In genomic region chr16:2214721-2214970, GRCh38 we compare ENCODE assay signal across 8 cellular contexts. TPM values are rescaled to one million over a fixed set of nuclear protein-coding genes. Genes with fewer than 3 reads are reported as not detected.
A peak's percentile ranks its signal among the peaks of the same experiment; 100 is the strongest.
DNase-seq lines count a peak whose midpoint lies in the region; ATAC-seq and TF ChIP-seq lines count a peak whose summit lies in the region.

TSS of gene PGP (minus strand) at chr16:2214840. CDS start at chr16:2214777, 63 bp downstream.

- TF ChIP-seq CTCF in ascending aorta (IDR thresholded peaks at IDR 0.05) (no peak), stomach (IDR thresholded peaks at IDR 0.05) (no peak)

- TF ChIP-seq POLR2A in stomach (IDR thresholded peaks at IDR 0.05), result no peak

- H3K4me1 Mint-ChIP-seq in activated CD4-positive, alpha-beta T cell treated with anti-CD3 and anti-CD28 coated beads for 36 hours, result peaks cover 18% of the 10 kb centered on the region
- peaks cover 13 to 18% of the 10 kb centered on the region in 2 donors for H3K4me1 Mint-ChIP-seq in immature natural killer cell

- 0 to 1% (median 0%) methylated on average over 4 to 47 of the region's 47 CpGs for WGBS in stomach, 5 donors

- CTCF ChIA-PET in activated CD4-positive, alpha-beta T cell treated with anti-CD3 and anti-CD28 coated beads for 36 hours (lab: Charles Lee), result interaction anchor here (0.6 to 1.4 kb wide), 5 partner anchors 11 to 1529 kb away, joined by 3 to 5 read pairs (median 4); no protein-coding TSS in a partner anchor

- DNase-seq in activated CD4-positive, alpha-beta T cell treated with anti-CD3 and anti-CD28 coated beads for 36 hours, result no peak
- DNase-seq in activated CD4-positive, alpha-beta T cell treated with anti-CD3 and anti-CD28 coated beads, Interleukin-2, amount 50 U/mL, for 48 hours, result no peak
- no peak for DNase-seq in ascending aorta (ENCODE audit: low spot score in 2 of 2)
- no peak for DNase-seq in immature natural killer cell
- no peak for DNase-seq in stomach
- no peak for DNase-seq in NCI-H1436 (lab: John Stamatoyannopoulos, UW)

- H3K27ac Mint-ChIP-seq in activated CD4-positive, alpha-beta T cell treated with anti-CD3 and anti-CD28 coated beads for 36 hours, result peak within 1 kb of the TSS; percentile 91
- peak within 1 kb of the TSS; percentile 75 to 91 (median 88) for H3K27ac Mint-ChIP-seq in immature natural killer cell

- POLR2A ChIA-PET in activated CD4-positive, alpha-beta T cell treated with anti-CD3 and anti-CD28 coated beads for 36 hours (lab: Charles Lee), result interaction anchor here (0.5 to 1.2 kb wide), 7 partner anchors 20 to 918 kb away, joined by 3 to 11 read pairs (median 4); partner anchors contain the start of genes ECI1, RPS2 and TRAF7

- H3K27ac ChIP-seq in ascending aorta (peak within 1 kb of the TSS; percentile 73 to 75), stomach (peak within 1 kb of the TSS; percentile 87 to 98 (median 93))

- H3K4me3 Mint-ChIP-seq in activated CD4-positive, alpha-beta T cell treated with anti-CD3 and anti-CD28 coated beads for 36 hours, result peak within 1 kb of the TSS; percentile 89
- peak within 1 kb of the TSS; percentile 86 to 92 (median 88) for H3K4me3 Mint-ChIP-seq in immature natural killer cell

- H3K36me3 Mint-ChIP-seq in activated CD4-positive, alpha-beta T cell treated with anti-CD3 and anti-CD28 coated beads for 36 hours (ENCODE audit: low read depth), result peaks cover 20% of the 10 kb centered on the region
- H3K36me3 Mint-ChIP-seq in immature natural killer cell, result no peaks in the 10 kb centered on the region

- peaks cover 12 to 22% of the 10 kb centered on the region in 2 donors for H3K4me1 ChIP-seq in ascending aorta
- H3K4me1 ChIP-seq in stomach, result peaks cover 26 to 40% (median 33%) of the 10 kb centered on the region in 4 donors

- H3K27me3 ChIP-seq in ascending aorta (no peaks in the 10 kb centered on the region), stomach (no peaks in the 10 kb centered on the region)

- peaks cover 0 to 7% of the 10 kb centered on the region in 2 donors for H3K36me3 ChIP-seq in ascending aorta
- H3K36me3 ChIP-seq in stomach, result peaks cover 1 to 21% (median 9%) of the 10 kb centered on the region in 4 donors

- H3K9me3 ChIP-seq in ascending aorta (no peaks in the 10 kb centered on the region), stomach (no peaks in the 10 kb centered on the region)

- H3K4me3 ChIP-seq in ascending aorta (peak within 1 kb of the TSS; percentile 93 to 99), stomach (peak within 1 kb of the TSS; percentile 77 to 99 (median 84))

- no peak for ATAC-seq in activated CD4-positive, alpha-beta T cell treated with anti-CD3 and anti-CD28 coated beads for 36 hours
- ATAC-seq in HG03432 (IDR thresholded peaks at IDR 0.05; ENCODE audit: unreplicated experiment), result peak; percentile 77
- ATAC-seq in HG02884 (IDR thresholded peaks at IDR 0.05; ENCODE audit: unreplicated experiment), result no peak

- no peak for TF ChIP-seq EP300 in stomach (IDR thresholded peaks at IDR 0.05)

- H3K9me3 Mint-ChIP-seq in activated CD4-positive, alpha-beta T cell treated with anti-CD3 and anti-CD28 coated beads for 36 hours (ENCODE audit: low read depth), result no peaks in the 10 kb centered on the region
- no peaks in the 10 kb centered on the region for H3K9me3 Mint-ChIP-seq in immature natural killer cell

- intact Hi-C loops in activated CD4-positive, alpha-beta T cell treated with anti-CD3 and anti-CD28 coated beads for 36 hours (cut with DNase I, micrococcal nuclease), result loop anchor here (1.0 to 2.0 kb wide), 3 partner anchors 9 to 126 kb away; partner anchors contain the start of genes ABCA3 (in 1 of the 2), E4F1 (in 1 of the 2) and MLST8 (in 1 of the 2)
- intact Hi-C loops in ascending aorta (cut with DNase I) (loop anchor here (5.0 kb wide), 2 partner anchors 38 to 808 kb away; partner anchors contain the start of genes ECI1, HCFC1R1, THOC6 and TNFRSF12A), stomach (cut with DNase I; ENCODE audit: low total_unique reads) (no loop called here)

- H3K27me3 Mint-ChIP-seq in activated CD4-positive, alpha-beta T cell treated with anti-CD3 and anti-CD28 coated beads for 36 hours, result no peaks in the 10 kb centered on the region
- peaks cover 4 to 13% (median 8%) of the 10 kb centered on the region in 3 donors for H3K27me3 Mint-ChIP-seq in immature natural killer cell (ENCODE audit: low read depth in 3 of 3)

RNA-seq across cellular contexts. Expression of gene PGP, which starts in this region (rescaled TPM):
- total RNA-seq in activated CD4-positive, alpha-beta T cell treated with anti-CD3 and anti-CD28 coated beads for 36 hours, result 10 to 100 TPM; 11.5 to 15.0 TPM
- total RNA-seq in ascending aorta, result 21.5 TPM
- 10 to 100 TPM; 10.4 to 18.4 (median 17.7) TPM for polyA plus RNA-seq in immature natural killer cell
- 10 to 100 TPM in 4 of 5 donors, 1 to 10 TPM in 1; 9.4 to 90.4 (median 15.9) TPM for total RNA-seq in stomach
- 10 to 100 TPM in 2 of 3 donors, 1 to 10 TPM in 1; 9.3 to 11.0 (median 10.0) TPM for polyA plus RNA-seq in stomach
